Comparison of ENCODE assay signal across 1 cellular context in the genomic region with DNA sequence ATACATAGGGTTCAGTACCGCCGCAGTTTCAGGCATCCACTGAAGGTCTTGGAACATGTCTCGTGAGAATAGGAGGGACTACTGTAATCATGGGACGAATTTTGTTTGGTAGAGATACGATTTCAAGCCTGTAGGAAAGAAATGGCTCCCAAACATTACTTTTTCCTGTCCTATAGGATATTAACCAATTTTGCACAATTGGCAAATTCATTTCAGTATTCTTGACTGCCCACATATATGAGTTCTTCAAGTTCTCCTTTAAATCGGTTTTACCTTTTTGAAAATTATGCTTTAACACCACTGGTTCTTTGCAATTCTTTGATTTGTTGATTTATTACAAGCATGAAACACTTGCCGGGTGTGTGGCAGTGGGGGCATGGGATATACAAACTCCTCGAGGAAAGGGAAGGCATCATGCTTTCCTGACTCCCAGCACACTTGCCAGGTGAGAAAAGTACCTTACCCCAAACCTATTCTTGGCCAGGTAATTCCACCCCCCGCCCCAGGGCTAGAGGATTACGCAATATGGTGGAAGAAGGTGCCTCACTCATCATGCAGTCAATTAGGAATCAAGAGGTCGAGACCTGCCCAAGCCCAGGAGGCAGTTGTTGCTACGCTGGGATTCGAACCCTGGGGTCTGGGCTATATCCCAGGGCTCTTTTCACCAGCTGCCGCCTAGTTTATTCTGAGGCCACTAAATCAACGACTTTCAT.
TF ChIP-seq lines count a peak whose summit lies in the region.

No MANE protein-coding gene starts in this region.

TF ChIP-seq in GM23338, 12 proteins besides CTCF, POLR2A, EP300 and RAD21 (continued from another document):
- TF ChIP-seq, protein P1, sequence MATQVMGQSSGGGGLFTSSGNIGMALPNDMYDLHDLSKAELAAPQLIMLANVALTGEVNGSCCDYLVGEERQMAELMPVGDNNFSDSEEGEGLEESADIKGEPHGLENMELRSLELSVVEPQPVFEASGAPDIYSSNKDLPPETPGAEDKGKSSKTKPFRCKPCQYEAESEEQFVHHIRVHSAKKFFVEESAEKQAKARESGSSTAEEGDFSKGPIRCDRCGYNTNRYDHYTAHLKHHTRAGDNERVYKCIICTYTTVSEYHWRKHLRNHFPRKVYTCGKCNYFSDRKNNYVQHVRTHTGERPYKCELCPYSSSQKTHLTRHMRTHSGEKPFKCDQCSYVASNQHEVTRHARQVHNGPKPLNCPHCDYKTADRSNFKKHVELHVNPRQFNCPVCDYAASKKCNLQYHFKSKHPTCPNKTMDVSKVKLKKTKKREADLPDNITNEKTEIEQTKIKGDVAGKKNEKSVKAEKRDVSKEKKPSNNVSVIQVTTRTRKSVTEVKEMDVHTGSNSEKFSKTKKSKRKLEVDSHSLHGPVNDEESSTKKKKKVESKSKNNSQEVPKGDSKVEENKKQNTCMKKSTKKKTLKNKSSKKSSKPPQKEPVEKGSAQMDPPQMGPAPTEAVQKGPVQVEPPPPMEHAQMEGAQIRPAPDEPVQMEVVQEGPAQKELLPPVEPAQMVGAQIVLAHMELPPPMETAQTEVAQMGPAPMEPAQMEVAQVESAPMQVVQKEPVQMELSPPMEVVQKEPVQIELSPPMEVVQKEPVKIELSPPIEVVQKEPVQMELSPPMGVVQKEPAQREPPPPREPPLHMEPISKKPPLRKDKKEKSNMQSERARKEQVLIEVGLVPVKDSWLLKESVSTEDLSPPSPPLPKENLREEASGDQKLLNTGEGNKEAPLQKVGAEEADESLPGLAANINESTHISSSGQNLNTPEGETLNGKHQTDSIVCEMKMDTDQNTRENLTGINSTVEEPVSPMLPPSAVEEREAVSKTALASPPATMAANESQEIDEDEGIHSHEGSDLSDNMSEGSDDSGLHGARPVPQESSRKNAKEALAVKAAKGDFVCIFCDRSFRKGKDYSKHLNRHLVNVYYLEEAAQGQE (IDR thresholded peaks at IDR 0.05; ENCODE audit: unreplicated experiment), result no peak
- TF ChIP-seq ZNF114 (CRISPR knock-in tag; IDR thresholded peaks at IDR 0.05), result no peak
- TF ChIP-seq EZH2phosphoT487 (IDR thresholded peaks at IDR 0.05; ENCODE audit: unreplicated experiment), result no peak
- TF ChIP-seq, protein P2, sequence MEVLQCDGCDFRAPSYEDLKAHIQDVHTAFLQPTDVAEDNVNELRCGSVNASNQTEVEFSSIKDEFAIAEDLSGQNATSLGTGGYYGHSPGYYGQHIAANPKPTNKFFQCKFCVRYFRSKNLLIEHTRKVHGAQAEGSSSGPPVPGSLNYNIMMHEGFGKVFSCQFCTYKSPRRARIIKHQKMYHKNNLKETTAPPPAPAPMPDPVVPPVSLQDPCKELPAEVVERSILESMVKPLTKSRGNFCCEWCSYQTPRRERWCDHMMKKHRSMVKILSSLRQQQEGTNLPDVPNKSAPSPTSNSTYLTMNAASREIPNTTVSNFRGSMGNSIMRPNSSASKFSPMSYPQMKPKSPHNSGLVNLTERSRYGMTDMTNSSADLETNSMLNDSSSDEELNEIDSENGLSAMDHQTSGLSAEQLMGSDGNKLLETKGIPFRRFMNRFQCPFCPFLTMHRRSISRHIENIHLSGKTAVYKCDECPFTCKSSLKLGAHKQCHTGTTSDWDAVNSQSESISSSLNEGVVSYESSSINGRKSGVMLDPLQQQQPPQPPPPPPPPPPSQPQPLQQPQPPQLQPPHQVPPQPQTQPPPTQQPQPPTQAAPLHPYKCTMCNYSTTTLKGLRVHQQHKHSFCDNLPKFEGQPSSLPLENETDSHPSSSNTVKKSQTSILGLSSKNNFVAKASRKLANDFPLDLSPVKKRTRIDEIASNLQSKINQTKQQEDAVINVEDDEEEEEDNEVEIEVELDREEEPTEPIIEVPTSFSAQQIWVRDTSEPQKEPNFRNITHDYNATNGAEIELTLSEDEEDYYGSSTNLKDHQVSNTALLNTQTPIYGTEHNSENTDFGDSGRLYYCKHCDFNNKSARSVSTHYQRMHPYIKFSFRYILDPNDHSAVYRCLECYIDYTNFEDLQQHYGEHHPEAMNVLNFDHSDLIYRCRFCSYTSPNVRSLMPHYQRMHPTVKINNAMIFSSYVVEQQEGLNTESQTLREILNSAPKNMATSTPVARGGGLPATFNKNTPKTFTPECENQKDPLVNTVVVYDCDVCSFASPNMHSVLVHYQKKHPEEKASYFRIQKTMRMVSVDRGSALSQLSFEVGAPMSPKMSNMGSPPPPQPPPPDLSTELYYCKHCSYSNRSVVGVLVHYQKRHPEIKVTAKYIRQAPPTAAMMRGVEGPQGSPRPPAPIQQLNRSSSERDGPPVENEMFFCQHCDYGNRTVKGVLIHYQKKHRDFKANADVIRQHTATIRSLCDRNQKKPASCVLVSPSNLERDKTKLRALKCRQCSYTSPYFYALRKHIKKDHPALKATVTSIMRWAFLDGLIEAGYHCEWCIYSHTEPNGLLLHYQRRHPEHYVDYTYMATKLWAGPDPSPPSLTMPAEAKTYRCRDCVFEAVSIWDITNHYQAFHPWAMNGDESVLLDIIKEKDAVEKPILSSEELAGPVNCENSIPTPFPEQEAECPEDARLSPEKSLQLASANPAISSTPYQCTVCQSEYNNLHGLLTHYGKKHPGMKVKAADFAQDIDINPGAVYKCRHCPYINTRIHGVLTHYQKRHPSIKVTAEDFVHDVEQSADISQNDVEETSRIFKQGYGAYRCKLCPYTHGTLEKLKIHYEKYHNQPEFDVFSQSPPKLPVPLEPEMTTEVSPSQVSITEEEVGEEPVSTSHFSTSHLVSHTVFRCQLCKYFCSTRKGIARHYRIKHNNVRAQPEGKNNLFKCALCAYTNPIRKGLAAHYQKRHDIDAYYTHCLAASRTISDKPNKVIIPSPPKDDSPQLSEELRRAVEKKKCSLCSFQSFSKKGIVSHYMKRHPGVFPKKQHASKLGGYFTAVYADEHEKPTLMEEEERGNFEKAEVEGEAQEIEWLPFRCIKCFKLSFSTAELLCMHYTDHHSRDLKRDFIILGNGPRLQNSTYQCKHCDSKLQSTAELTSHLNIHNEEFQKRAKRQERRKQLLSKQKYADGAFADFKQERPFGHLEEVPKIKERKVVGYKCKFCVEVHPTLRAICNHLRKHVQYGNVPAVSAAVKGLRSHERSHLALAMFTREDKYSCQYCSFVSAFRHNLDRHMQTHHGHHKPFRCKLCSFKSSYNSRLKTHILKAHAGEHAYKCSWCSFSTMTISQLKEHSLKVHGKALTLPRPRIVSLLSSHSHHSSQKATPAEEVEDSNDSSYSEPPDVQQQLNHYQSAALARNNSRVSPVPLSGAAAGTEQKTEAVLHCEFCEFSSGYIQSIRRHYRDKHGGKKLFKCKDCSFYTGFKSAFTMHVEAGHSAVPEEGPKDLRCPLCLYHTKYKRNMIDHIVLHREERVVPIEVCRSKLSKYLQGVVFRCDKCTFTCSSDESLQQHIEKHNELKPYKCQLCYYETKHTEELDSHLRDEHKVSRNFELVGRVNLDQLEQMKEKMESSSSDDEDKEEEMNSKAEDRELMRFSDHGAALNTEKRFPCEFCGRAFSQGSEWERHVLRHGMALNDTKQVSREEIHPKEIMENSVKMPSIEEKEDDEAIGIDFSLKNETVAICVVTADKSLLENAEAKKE (CRISPR knock-in tag; IDR thresholded peaks at IDR 0.05), result no peak
- no peak for TF ChIP-seq CREB1 (CRISPR knock-in tag; IDR thresholded peaks at IDR 0.05; ENCODE audit: low read depth)
- no peak for TF ChIP-seq NANOG (IDR thresholded peaks at IDR 0.05; ENCODE audit: borderline replicate concordance)
- TF ChIP-seq, protein P3, sequence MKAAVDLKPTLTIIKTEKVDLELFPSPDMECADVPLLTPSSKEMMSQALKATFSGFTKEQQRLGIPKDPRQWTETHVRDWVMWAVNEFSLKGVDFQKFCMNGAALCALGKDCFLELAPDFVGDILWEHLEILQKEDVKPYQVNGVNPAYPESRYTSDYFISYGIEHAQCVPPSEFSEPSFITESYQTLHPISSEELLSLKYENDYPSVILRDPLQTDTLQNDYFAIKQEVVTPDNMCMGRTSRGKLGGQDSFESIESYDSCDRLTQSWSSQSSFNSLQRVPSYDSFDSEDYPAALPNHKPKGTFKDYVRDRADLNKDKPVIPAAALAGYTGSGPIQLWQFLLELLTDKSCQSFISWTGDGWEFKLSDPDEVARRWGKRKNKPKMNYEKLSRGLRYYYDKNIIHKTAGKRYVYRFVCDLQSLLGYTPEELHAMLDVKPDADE (IDR thresholded peaks at IDR 0.05), result no peak
- TF ChIP-seq STAT1 (IDR thresholded peaks at IDR 0.05; ENCODE audit: unreplicated experiment), result no peak
- no peak for TF ChIP-seq ZNF331 (CRISPR knock-in tag; IDR thresholded peaks at IDR 0.05; ENCODE audit: low read depth)
- no peak for TF ChIP-seq EZH2 (IDR thresholded peaks at IDR 0.05; ENCODE audit: low read depth, unreplicated experiment)
TF ChIP-seq in GM23338: peak in this region for 0.
